ENCODE assay signal across 8 cellular contexts in the genomic region with DNA sequence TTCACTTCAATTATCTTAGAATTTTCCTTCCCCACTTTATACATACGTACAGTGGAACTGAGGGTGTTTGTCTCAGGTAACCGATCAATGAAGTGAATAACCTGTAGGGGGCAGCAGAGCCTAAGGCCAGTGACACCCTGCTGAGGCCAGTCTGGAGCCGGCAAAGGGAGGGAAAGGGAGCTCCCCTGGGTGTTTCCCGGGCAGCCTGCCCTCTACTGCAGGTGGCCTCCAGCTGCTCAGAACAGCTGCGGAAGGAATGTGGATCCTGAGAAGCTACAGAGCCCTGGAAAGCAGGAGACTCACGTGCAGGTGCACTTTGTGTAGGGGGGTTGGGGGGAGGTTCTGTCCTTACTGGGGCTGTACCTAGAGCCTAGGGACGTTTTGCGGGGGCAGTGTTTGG. TPM values are rescaled to one million over a fixed set of nuclear protein-coding genes. Genes with fewer than 3 reads are reported as not detected.
A peak's percentile ranks its signal among the peaks of the same experiment; 100 is the strongest.
DNase-seq lines count a peak whose midpoint lies in the region; ATAC-seq, FAIRE-seq and TF ChIP-seq lines count a peak whose summit lies in the region.

No MANE protein-coding gene starts in this region.

- no peaks in the 10 kb centered on the region for H3K36me3 ChIP-seq in HUES48 (ENCODE audit: control insufficient read depth, insufficient read depth, low read length)

- peaks cover 7% of the 10 kb centered on the region; the same call in 1 of the 2 replicates for H3K4me1 ChIP-seq in HUES48 (ENCODE audit: control insufficient read depth, insufficient read depth, low read length)

- peak; percentile 97 for FAIRE-seq in GM12892 (lab: Jason Lieb, UNC)

- no peaks in the 10 kb centered on the region for H3K9me3 ChIP-seq in HUES48 (ENCODE audit: control insufficient read depth, insufficient read depth, low read length)

- no peak for ATAC-seq in GM18519 (IDR thresholded peaks at IDR 0.05; ENCODE audit: low FRiP score, unreplicated experiment)

- H3K27ac ChIP-seq in HUES48 (ENCODE audit: low read depth, low read length), result no peak overlapping the region

- no peak overlapping the region for H3K9ac ChIP-seq in HUES48 (ENCODE audit: low read depth, low read length)

- H3K27me3 ChIP-seq in HUES48 (ENCODE audit: control insufficient read depth, insufficient read depth, low read length), result peaks cover 14% of the 10 kb centered on the region

- TF ChIP-seq POLR2A in GM12892 (IDR thresholded peaks at IDR 0.05; ENCODE audit: low read depth, low read length), result no peak

- H3K4me3 ChIP-seq in HUES48 (ENCODE audit: low read depth, low read length), result peak overlapping the region; percentile 82; the same call in 1 of the 2 replicates

- DNase-seq in GM12892 (ENCODE audit: insufficient read length), result peak; percentile 65
- peak; percentile 45 for DNase-seq in NOMO-1 treated with dmso at 0.1 percent for 144 hours (lab: John Stamatoyannopoulos, UW; ENCODE audit: unreplicated experiment)
- DNase-seq in activated CD8-positive, alpha-beta memory T cell treated with anti-CD3 and anti-CD28 coated beads, Interleukin-2, amount 50 U/mL, for 48 hours, result peak; percentile 83
- DNase-seq in epidermal melanocyte (ENCODE audit: insufficient read length, low spot score), result peak; percentile 92
- peak; percentile 84 for DNase-seq in midbrain (lab: John Stamatoyannopoulos, UW)
- peak; percentile 22 to 63 for DNase-seq in stimulated activated CD8-positive, alpha-beta memory T cell treated with anti-CD3 and anti-CD28 coated beads, Interleukin-15, amount 100 ng/mL, for 4 hours (ENCODE audit: low read depth in 2 of 2)

RNA-seq across cellular contexts. Expression of a gene that starts 0.8 kb away (rescaled TPM):
- 1.0 TPM for polyA plus RNA-seq in GM12892 (2012; ENCODE audit: missing spikeins)

RNA-seq across cellular contexts. Expression of a gene that starts 16.6 kb away (rescaled TPM):
- 6.2 TPM for polyA plus RNA-seq in GM12892 (2012; ENCODE audit: missing spikeins)

RNA-seq across cellular contexts. Expression of a gene that starts 30.7 kb away (rescaled TPM):
- polyA plus RNA-seq in GM12892 (2012; ENCODE audit: missing spikeins), result 4.7 TPM

RNA-seq across cellular contexts. Expression of a gene that starts 51.0 kb away (rescaled TPM):
- 7.4 TPM for polyA plus RNA-seq in GM12892 (2012; ENCODE audit: missing spikeins)

RNA-seq across cellular contexts. Expression of a gene that starts 58.7 kb away (rescaled TPM):
- 2.7 TPM for polyA plus RNA-seq in GM12892 (2012; ENCODE audit: missing spikeins)
